In genomic region chr4:53481586-53481985, GRCh38 we compare ENCODE assay signal across 5 cellular contexts.
"Had no signal": no experiment of that assay in that cellular context is flagged by ENCODE, and none has a peak within 500 bp of the region (broad histone marks: within the 10 kb centered on the region; RNA-seq: fewer than 3 reads in every experiment).

No MANE protein-coding gene starts in this region.

- H2AFZ ChIP-seq: GM23338 had no signal

- H3K4me2 ChIP-seq: GM23338 had no signal

- ATAC-seq: HepG2 had no signal

- H3K4me3 ChIP-seq: GM23338 had no signal

- DNase-seq: H9, HCEC 1CT, KBM-7 had no signal
